11 cellular contexts compared by ENCODE assay signal in genomic region chr7:150420242-150420641, GRCh38. TPM values are rescaled to one million over a fixed set of nuclear protein-coding genes. Genes with fewer than 3 reads are reported as not detected.
DNase-seq lines count a peak whose midpoint lies in the region; ATAC-seq and TF ChIP-seq lines count a peak whose summit lies in the region.
"Had no signal": no experiment of that assay in that cellular context is flagged by ENCODE, and none has a peak within 500 bp of the region (broad histone marks: within the 10 kb centered on the region; RNA-seq: fewer than 3 reads in every experiment).

No MANE protein-coding gene starts in this region.

- intact Hi-C loops in sciatic nerve (cut with DNase I): no loop called here

- no peak overlapping the region for H3K27ac Mint-ChIP-seq in activated CD8-positive, alpha-beta memory T cell treated with anti-CD3 and anti-CD28 coated beads, Interleukin-2, amount 10 ng/mL, durations not matched to agents 7 days and 5 days
- no peak overlapping the region for H3K27ac Mint-ChIP-seq in endodermal cell

- peaks cover 2% of the 10 kb centered on the region for H3K27me3 Mint-ChIP-seq in activated CD8-positive, alpha-beta memory T cell treated with anti-CD3 and anti-CD28 coated beads, Interleukin-2, amount 10 ng/mL, durations not matched to agents 7 days and 5 days
- H3K27me3 Mint-ChIP-seq in endodermal cell (ENCODE audit: insufficient read depth): peaks cover 16% of the 10 kb centered on the region

- H3K36me3 ChIP-seq in Loucy (ENCODE audit: insufficient read depth, low read length) (no peaks in the 10 kb centered on the region), endodermal cell (ENCODE audit: control insufficient read depth, insufficient read depth, low read length) (no peaks in the 10 kb centered on the region)

- TF ChIP-seq CTCF in Loucy (conservative IDR thresholded peaks at IDR 0.05; ENCODE audit: low read length) (no peak), endodermal cell (conservative IDR thresholded peaks at IDR 0.05) (no peak)

- no peak for ATAC-seq in activated CD8-positive, alpha-beta memory T cell treated with anti-CD3 and anti-CD28 coated beads, Interleukin-2, amount 10 ng/mL, durations not matched to agents 7 days and 5 days
- ATAC-seq in sciatic nerve: no peak
- ATAC-seq in GM18867 (IDR thresholded peaks at IDR 0.05; ENCODE audit: unreplicated experiment): no peak
- ATAC-seq in GM18502 (IDR thresholded peaks at IDR 0.05; ENCODE audit: poor library complexity, unreplicated experiment): no peak

- H3K9me2 ChIP-seq in Loucy (replicated peaks; ENCODE audit: low read depth, low read length): no peaks in the 10 kb centered on the region

- H3K4me3 Mint-ChIP-seq in activated CD8-positive, alpha-beta memory T cell treated with anti-CD3 and anti-CD28 coated beads, Interleukin-2, amount 10 ng/mL, durations not matched to agents 7 days and 5 days: no peak overlapping the region
- no peak overlapping the region for H3K4me3 Mint-ChIP-seq in endodermal cell

- no peaks in the 10 kb centered on the region for H3K9me3 ChIP-seq in Loucy (ENCODE audit: insufficient read depth, low read depth, low read length)
- no peaks in the 10 kb centered on the region for H3K9me3 ChIP-seq in endodermal cell (ENCODE audit: control insufficient read depth, low read length)

- DNase-seq in activated CD8-positive, alpha-beta memory T cell treated with anti-CD3 and anti-CD28 coated beads for 24 hours: peak; percentile 49
- no peak for DNase-seq in activated CD8-positive, alpha-beta memory T cell treated with anti-CD3 and anti-CD28 coated beads, Interleukin-2, amount 10 ng/mL, durations not matched to agents 7 days and 5 days
- DNase-seq in endodermal cell (peak; percentile 21), sciatic nerve (ENCODE audit: low spot score) (peak; percentile 2)
- DNase-seq in activated CD4-positive, alpha-beta T cell treated with anti-CD3 and anti-CD28 coated beads for 48 hours: no peak

- H3K79me2 ChIP-seq in Loucy (ENCODE audit: insufficient read depth, low read length): no peaks in the 10 kb centered on the region

- no peaks in the 10 kb centered on the region for H3K9me3 Mint-ChIP-seq in activated CD8-positive, alpha-beta memory T cell treated with anti-CD3 and anti-CD28 coated beads, Interleukin-2, amount 10 ng/mL, durations not matched to agents 7 days and 5 days (ENCODE audit: low read depth)
- no peaks in the 10 kb centered on the region for H3K9me3 Mint-ChIP-seq in endodermal cell

- H4K20me1 ChIP-seq in Loucy (ENCODE audit: insufficient read depth, low read length, poor library complexity, severe bottlenecking): no peaks in the 10 kb centered on the region

- CTCF ChIA-PET in activated CD8-positive, alpha-beta memory T cell treated with anti-CD3 and anti-CD28 coated beads, Interleukin-2, amount 10 ng/mL, durations not matched to agents 7 days and 5 days (lab: Charles Lee): interaction anchor here (3.6 to 3.9 kb wide), 2 partner anchors 12 to 14 kb away, joined by 18 read pairs; a partner anchor contains a TSS

- H3F3A ChIP-seq in Loucy (ENCODE audit: low read depth): no peaks in the 10 kb centered on the region

- peak overlapping the region; percentile 93 for H2AFZ ChIP-seq in Loucy (ENCODE audit: low read length)
- H2AFZ ChIP-seq: PC-9 had no signal

- 83 to 88% methylated on average over 2 of the region's 2 CpGs for WGBS in endodermal cell (ENCODE audit: insufficient coverage in 1 of 2, insufficient read length in 1 of 2), 2 experiments

- H3K27me3 ChIP-seq in Loucy (ENCODE audit: insufficient read depth, low read length, poor library complexity, severe bottlenecking) (no peaks in the 10 kb centered on the region), endodermal cell (ENCODE audit: control insufficient read depth, insufficient read depth, low read length, poor library complexity, severe bottlenecking) (peaks cover 8% of the 10 kb centered on the region)

- peaks cover 11% of the 10 kb centered on the region for H3K4me1 Mint-ChIP-seq in activated CD8-positive, alpha-beta memory T cell treated with anti-CD3 and anti-CD28 coated beads, Interleukin-2, amount 10 ng/mL, durations not matched to agents 7 days and 5 days
- no peaks in the 10 kb centered on the region for H3K4me1 Mint-ChIP-seq in endodermal cell

- H3K27ac ChIP-seq in endodermal cell (ENCODE audit: low read depth, low read length): no peak overlapping the region
- H3K27ac ChIP-seq: PC-9 had no signal

- no peak overlapping the region for H3K4me2 ChIP-seq in Loucy (ENCODE audit: low read depth, low read length, poor library complexity, severe bottlenecking)

- H3K36me3 Mint-ChIP-seq in activated CD8-positive, alpha-beta memory T cell treated with anti-CD3 and anti-CD28 coated beads, Interleukin-2, amount 10 ng/mL, durations not matched to agents 7 days and 5 days: no peaks in the 10 kb centered on the region
- H3K36me3 Mint-ChIP-seq in endodermal cell (ENCODE audit: low read depth): no peaks in the 10 kb centered on the region

- H3K9ac ChIP-seq in Loucy (ENCODE audit: low read depth, low read length, poor library complexity, severe bottlenecking) (no peak overlapping the region), endodermal cell (ENCODE audit: extremely low read depth, low read length, poor library complexity, severe bottlenecking) (no peak overlapping the region)

- H3K4me3 ChIP-seq in Loucy (ENCODE audit: low read length, poor library complexity, severe bottlenecking): no peak overlapping the region
- H3K4me3 ChIP-seq in endodermal cell (ENCODE audit: low read length): no peak overlapping the region
- H3K4me3 ChIP-seq: PC-9 had no signal

- H3K4me1 ChIP-seq in Loucy (ENCODE audit: insufficient read depth, low read length, poor library complexity, severe bottlenecking) (peaks cover 7% of the 10 kb centered on the region), endodermal cell (ENCODE audit: control insufficient read depth, insufficient read depth, low read length) (no peaks in the 10 kb centered on the region)

RNA-seq across cellular contexts. Expression of gene GIMAP8, which starts 30.2 kb away (rescaled TPM):
- 10 to 100 TPM in 1 of 2 experiments, 1 to 10 TPM in 1; 9.9 to 13.1 TPM for total RNA-seq in activated CD8-positive, alpha-beta memory T cell treated with anti-CD3 and anti-CD28 coated beads, Interleukin-2, amount 10 ng/mL, durations not matched to agents 7 days and 5 days
- total RNA-seq in endodermal cell (not detected), sciatic nerve (22.4 TPM)
- not detected for polyA plus RNA-seq in endodermal cell (2013, experiment 1 of 2)
- polyA plus RNA-seq in endodermal cell (2013, experiment 2 of 2): not detected
- total RNA-seq: M059J, PC-9, SK-MEL-5 had no signal

RNA-seq across cellular contexts. Expression of gene ZNF775, which starts 41.1 kb away (rescaled TPM):
- 1 to 10 TPM; 7.5 to 8.4 TPM for total RNA-seq in activated CD8-positive, alpha-beta memory T cell treated with anti-CD3 and anti-CD28 coated beads, Interleukin-2, amount 10 ng/mL, durations not matched to agents 7 days and 5 days
- total RNA-seq in endodermal cell (10 to 100 TPM in 1 of 2 donors, 1 to 10 TPM in 1; 10.0 to 11.3 TPM), sciatic nerve (11.1 TPM)
- polyA plus RNA-seq in endodermal cell (2013, experiment 1 of 2): 18.8 TPM
- polyA plus RNA-seq in endodermal cell (2013, experiment 2 of 2): 17.2 TPM

RNA-seq across cellular contexts. Expression of gene REPIN1, which starts 51.6 kb away (rescaled TPM):
- 10 to 100 TPM; 51.4 to 55.5 TPM for total RNA-seq in activated CD8-positive, alpha-beta memory T cell treated with anti-CD3 and anti-CD28 coated beads, Interleukin-2, amount 10 ng/mL, durations not matched to agents 7 days and 5 days
- total RNA-seq in endodermal cell (10 to 100 TPM; 85.4 to 94.4 TPM), sciatic nerve (54.0 TPM)
- polyA plus RNA-seq in endodermal cell (2013, experiment 1 of 2): 136 TPM
- polyA plus RNA-seq in endodermal cell (2013, experiment 2 of 2): 119 TPM

Comparison
In these comparisons a context has a peak if more than half of its experiments do, and no peak if none do; other contexts are left out.
1. DNase-seq: peak in activated CD8-positive, alpha-beta memory T cell treated with anti-CD3 and anti-CD28 coated beads for 24 hours (single experiment), endodermal cell (single experiment) and sciatic nerve (single experiment); none in activated CD8-positive, alpha-beta memory T cell treated with anti-CD3 and anti-CD28 coated beads, Interleukin-2, amount 10 ng/mL, durations not matched to agents 7 days and 5 days (single experiment) and activated CD4-positive, alpha-beta T cell treated with anti-CD3 and anti-CD28 coated beads for 48 hours (single experiment).
2. RNA of gene GIMAP8, which starts 30.2 kb away (total RNA-seq): 22.4 TPM in sciatic nerve (single experiment) and 9.9 to 13.1 TPM in activated CD8-positive, alpha-beta memory T cell treated with anti-CD3 and anti-CD28 coated beads, Interleukin-2, amount 10 ng/mL, durations not matched to agents 7 days and 5 days; not detected in endodermal cell; every median in the first group is over 10 times any median in the second.